ENCODE assay signal across 15 cellular contexts in the genomic region with DNA sequence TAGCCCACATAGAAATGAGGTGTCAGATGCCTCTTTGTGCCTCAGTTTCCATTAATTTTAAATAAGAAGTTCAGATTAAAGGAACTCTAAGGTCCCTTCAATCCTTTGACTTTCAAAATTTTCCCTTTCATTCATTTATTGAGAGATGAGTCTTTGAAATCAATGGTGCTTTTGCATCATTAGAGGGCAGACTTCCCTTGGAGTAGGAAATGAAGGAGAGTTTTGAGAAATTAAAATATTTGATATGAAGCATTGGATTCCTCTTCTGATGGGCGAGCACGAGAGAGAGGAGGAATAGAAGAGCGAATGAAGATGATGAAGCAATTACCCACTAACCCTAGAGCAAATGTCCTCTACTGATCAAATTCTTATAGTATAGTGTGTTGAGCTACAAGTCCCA.
DNase-seq lines count a peak whose midpoint lies in the region; ATAC-seq and TF ChIP-seq lines count a peak whose summit lies in the region.
"Had no signal": no experiment of that assay in that cellular context is flagged by ENCODE, and none has a peak within 500 bp of the region (broad histone marks: within the 10 kb centered on the region; RNA-seq: fewer than 3 reads in every experiment).

No MANE protein-coding gene starts in this region.

- WGBS in GM23248 (ENCODE audit: low coverage in 1 of 2, low lambda C conversion rate in 2 of 2, missing lambda C conversion rate in 2 of 2), 2 experiments, result 47% methylated on average over 3 of the region's 3 CpGs
- WGBS in SK-N-SH (ENCODE audit: low lambda C conversion rate), result 90% methylated on average over 3 of the region's 3 CpGs
- WGBS in thyroid gland, 2 donors, result 82 to 90% methylated on average over 3 of the region's 3 CpGs

- H3K4me1 ChIP-seq in GM23248 (ENCODE audit: insufficient read depth) (no peaks in the 10 kb centered on the region), SK-N-SH (ENCODE audit: control insufficient read depth in 1 of 2, insufficient read depth in 2 of 2, low read depth in 1 of 2, low read length in 1 of 2) (no peaks in the 10 kb centered on the region), thyroid gland (no peaks in the 10 kb centered on the region)

- peak; percentile 52 for DNase-seq in GM23248
- DNase-seq in SK-N-SH, result no peak
- DNase-seq in fibroblast of mammary gland (ENCODE audit: low read depth), result no peak
- DNase-seq in sciatic nerve (ENCODE audit: low spot score), result no peak
- DNase-seq in thyroid gland, result no peak
- no peak for DNase-seq in NCI-H187 treated with DMSO at 0.1 percent for 48 hours (lab: John Stamatoyannopoulos, UW)
- DNase-seq: amygdala; CD8-positive, alpha-beta memory T cell; GDM1; midbrain; NCI-H1694; NCI-H524 treated with DMSO at 0.1 percent for 48 hours; stimulated activated naive CD4-positive, alpha-beta T cell had no signal

- H3K79me2 ChIP-seq in GM23248 (ENCODE audit: insufficient read depth) (no peaks in the 10 kb centered on the region), SK-N-SH (ENCODE audit: insufficient read depth) (no peaks in the 10 kb centered on the region)

- peak; percentile 67 for ATAC-seq in sciatic nerve
- ATAC-seq in HG02870 (IDR thresholded peaks at IDR 0.05; ENCODE audit: unreplicated experiment), result no peak
- ATAC-seq: gastroesophageal sphincter had no signal

- H3K9me3 ChIP-seq in GM23248 (ENCODE audit: low read depth), result no peaks in the 10 kb centered on the region
- no peaks in the 10 kb centered on the region for H3K9me3 ChIP-seq in SK-N-SH
- no peaks in the 10 kb centered on the region for H3K9me3 ChIP-seq in thyroid gland
- H3K9me3 ChIP-seq: gastroesophageal sphincter had no signal

- no peaks in the 10 kb centered on the region for H3K27me3 ChIP-seq in GM23248 (replicated peaks; ENCODE audit: insufficient read depth)
- no peaks in the 10 kb centered on the region for H3K27me3 ChIP-seq in SK-N-SH (ENCODE audit: insufficient read depth)
- no peaks in the 10 kb centered on the region for H3K27me3 ChIP-seq in thyroid gland
- H3K27me3 ChIP-seq: gastroesophageal sphincter had no signal

- H2AFZ ChIP-seq in GM23248 (no peak overlapping the region), SK-N-SH (ENCODE audit: low read depth) (no peak overlapping the region)

- TF ChIP-seq CTCF in SK-N-SH (IDR thresholded peaks at IDR 0.05) (peak; percentile 45), fibroblast of mammary gland (conservative IDR thresholded peaks at IDR 0.05; ENCODE audit: control insufficient read depth, insufficient read depth, low read depth, low read length) (peak; percentile 26), thyroid gland (IDR thresholded peaks at IDR 0.05) (no peak)

- no peak for TF ChIP-seq POLR2A in thyroid gland (IDR thresholded peaks at IDR 0.05)

- H3F3A ChIP-seq in GM23248 (ENCODE audit: insufficient read depth) (no peaks in the 10 kb centered on the region), SK-N-SH (replicated peaks; ENCODE audit: insufficient read depth) (no peaks in the 10 kb centered on the region)

- TF ChIP-seq EP300 in SK-N-SH (IDR thresholded peaks at IDR 0.05; ENCODE audit: borderline replicate concordance in 1 of 2, low read depth in 1 of 2, low read length in 1 of 2), result no peak

- in situ Hi-C loops in GM23248 (cut with MboI), result loop anchor here (10.0 to 25.0 kb wide), 2 partner anchors 199 to 491 kb away; no protein-coding TSS in a partner anchor

- H3K36me3 ChIP-seq in GM23248 (ENCODE audit: low read depth) (no peaks in the 10 kb centered on the region), SK-N-SH (replicated peaks in 1 of 2; ENCODE audit: control insufficient read depth in 1 of 2, insufficient read depth in 2 of 2, low read length in 1 of 2) (no peaks in the 10 kb centered on the region), thyroid gland (no peaks in the 10 kb centered on the region)
- H3K36me3 ChIP-seq: gastroesophageal sphincter had no signal

- H3K27ac ChIP-seq in GM23248, result no peak overlapping the region
- H3K27ac ChIP-seq in SK-N-SH (ENCODE audit: low read depth in 2 of 2, low read length in 1 of 2), result no peak overlapping the region
- H3K27ac ChIP-seq in thyroid gland, result no peak overlapping the region
- H3K27ac ChIP-seq: gastroesophageal sphincter had no signal

- intact Hi-C loops in sciatic nerve (cut with DNase I) (no loop called here), thyroid gland (cut with DNase I) (no loop called here)

- no peaks in the 10 kb centered on the region for H3K9me2 ChIP-seq in GM23248 (ENCODE audit: insufficient read depth)
- no peaks in the 10 kb centered on the region for H3K9me2 ChIP-seq in SK-N-SH

- no peak overlapping the region for H3K9ac ChIP-seq in GM23248
- H3K9ac ChIP-seq in SK-N-SH, result no peak overlapping the region

- POLR2A ChIA-PET in SK-N-SH (lab: Yijun Ruan, JAX), result no interaction called here

- peak; percentile 49 for TF ChIP-seq RAD21 in SK-N-SH (IDR thresholded peaks at IDR 0.05; ENCODE audit: low read length)

- no peak overlapping the region for H3K4me2 ChIP-seq in GM23248 (ENCODE audit: unreplicated experiment)
- no peak overlapping the region for H3K4me2 ChIP-seq in SK-N-SH

- H4K20me1 ChIP-seq in GM23248 (ENCODE audit: insufficient read depth) (no peaks in the 10 kb centered on the region), SK-N-SH (ENCODE audit: insufficient read depth) (no peaks in the 10 kb centered on the region)

- CTCF ChIA-PET in SK-N-SH (lab: Yijun Ruan, JAX), result interaction anchor here (0.8 to 0.9 kb wide), 2 partner anchors 13 to 62 kb away, joined by 3 to 4 read pairs; no protein-coding TSS in a partner anchor

- no peak overlapping the region for H3K4me3 ChIP-seq in GM23248
- H3K4me3 ChIP-seq in SK-N-SH (ENCODE audit: low read depth in 2 of 2, low read length in 1 of 2), result no peak overlapping the region
- no peak overlapping the region for H3K4me3 ChIP-seq in fibroblast of mammary gland (ENCODE audit: control insufficient read depth, low read depth, low read length)
- H3K4me3 ChIP-seq in thyroid gland (replicated peaks in 1 of 3), result no peak overlapping the region
- H3K4me3 ChIP-seq: gastroesophageal sphincter had no signal

TF ChIP-seq in SK-N-SH, 30 proteins besides CTCF, POLR2A, EP300 and RAD21:
- TF ChIP-seq RFX5 (IDR thresholded peaks at IDR 0.05; ENCODE audit: low read length) (no peak), SMC3 (IDR thresholded peaks at IDR 0.05; ENCODE audit: low read depth, low read length) (peak; percentile 39; the same call in 1 of the 2 replicates)

Comparison
In these comparisons a context has a peak if more than half of its experiments do, and no peak if none do; other contexts are left out.
1. CTCF ChIP-seq: peak in SK-N-SH (single experiment) and fibroblast of mammary gland (single experiment); none in thyroid gland (0 of 6).